In genomic region chr17:59762826-59763374, GRCh38 we compare ENCODE assay signal across 13 cellular contexts. TPM values are rescaled to one million over a fixed set of nuclear protein-coding genes. Genes with fewer than 3 reads are reported as not detected.
DNase-seq lines count a peak whose midpoint lies in the region; TF ChIP-seq lines count a peak whose summit lies in the region.
"Had no signal": no experiment of that assay in that cellular context is flagged by ENCODE, and none has a peak within 500 bp of the region (broad histone marks: within the 10 kb centered on the region; RNA-seq: fewer than 3 reads in every experiment).

No MANE protein-coding gene starts in this region.

- no peaks in the 10 kb centered on the region for H3K4me1 ChIP-seq in breast epithelium
- H3K4me1 ChIP-seq in hepatocyte (ENCODE audit: insufficient read depth) = no peaks in the 10 kb centered on the region
- peaks cover 0 to 26% (median 13%) of the 10 kb centered on the region in 4 donors for H3K4me1 ChIP-seq in stomach
- peaks cover 8 to 21% of the 10 kb centered on the region in 2 donors for H3K4me1 ChIP-seq in adrenal gland (replicated peaks in 1 of 2)

- POLR2A ChIA-PET in MCF 10A (lab: Yijun Ruan, JAX) = interaction anchor here (0.6 to 9.4 kb wide), 10 partner anchors 9 to 318 kb away, joined by 3 to 150 read pairs (median 4); partner anchors contain the start of genes RPS6KB1 and TUBD1

- H3K9me3 ChIP-seq in breast epithelium (no peaks in the 10 kb centered on the region), hepatocyte (ENCODE audit: low read depth) (no peaks in the 10 kb centered on the region), stomach (peaks cover 0 to 5% (median 0%) of the 10 kb centered on the region in 4 donors), adrenal gland (replicated peaks in 1 of 3) (no peaks in the 10 kb centered on the region)

- no peaks in the 10 kb centered on the region for H3K9me3 Mint-ChIP-seq in MCF 10A (ENCODE audit: unreplicated experiment)
- peaks cover 11% of the 10 kb centered on the region for H3K9me3 Mint-ChIP-seq in activated T-helper 1 cell treated with anti-CD3 and anti-CD28 coated beads, Interleukin-12 subunit alpha, Interleukin-12 subunit beta, Interleukin-2, Interleukin-4 antibody, amounts not matched to agents 30 ng/mL and 10 ng/mL and 1 ng/mL, durations not matched to agents 14 hours and 24 hours and 36 hours

- H3K4me3 ChIP-seq in breast epithelium = no peak overlapping the region
- no peak overlapping the region for H3K4me3 ChIP-seq in hepatocyte
- no peak overlapping the region for H3K4me3 ChIP-seq in stomach
- no peak overlapping the region for H3K4me3 ChIP-seq in adrenal gland

- intact Hi-C loops in MCF 10A (cut with micrococcal nuclease) = no loop called here
- intact Hi-C loops in breast epithelium (cut with DNase I; ENCODE audit: low total_unique reads) = no loop called here
- intact Hi-C loops in activated T-helper 1 cell treated with anti-CD3 and anti-CD28 coated beads, Interleukin-12 subunit alpha, Interleukin-12 subunit beta, Interleukin-2, Interleukin-4 antibody, amounts not matched to agents 30 ng/mL and 10 ng/mL and 1 ng/mL, durations not matched to agents 14 hours and 24 hours and 36 hours (cut with micrococcal nuclease) = loop anchor here (1.0 kb wide), 6 partner anchors 9 to 83 kb away; no protein-coding TSS in a partner anchor
- intact Hi-C loops in stomach (cut with DNase I; ENCODE audit: low total_unique reads) = no loop called here
- intact Hi-C loops in adrenal gland (cut with DNase I) = loop anchor here in 1 of 2 donors (10.0 kb wide), 1 partner anchor 72 kb away; no protein-coding TSS in a partner anchor

- H3K27ac Mint-ChIP-seq in MCF 10A (ENCODE audit: low read depth, unreplicated experiment) = peak overlapping the region; percentile 54
- peak overlapping the region; percentile 96 for H3K27ac Mint-ChIP-seq in activated T-helper 1 cell treated with anti-CD3 and anti-CD28 coated beads, Interleukin-12 subunit alpha, Interleukin-12 subunit beta, Interleukin-2, Interleukin-4 antibody, amounts not matched to agents 30 ng/mL and 10 ng/mL and 1 ng/mL, durations not matched to agents 14 hours and 24 hours and 36 hours
- H3K27ac Mint-ChIP-seq: memory B cell had no signal

- DNase-seq in MCF 10A (ENCODE audit: unreplicated experiment) = no peak
- no peak for DNase-seq in breast epithelium (ENCODE audit: low spot score in 2 of 2)
- no peak for DNase-seq in activated T-helper 1 cell treated with anti-CD3 and anti-CD28 coated beads, Interleukin-12 subunit alpha, Interleukin-12 subunit beta, Interleukin-2, Interleukin-4 antibody, amounts not matched to agents 30 ng/mL and 10 ng/mL and 1 ng/mL, durations not matched to agents 14 hours and 24 hours and 36 hours (ENCODE audit: low spot score)
- DNase-seq in hepatocyte (ENCODE audit: low spot score) = no peak
- DNase-seq in stomach = no peak
- DNase-seq in NCI-H1092 treated with DMSO at 0.1 percent for 48 hours (lab: John Stamatoyannopoulos, UW) = no peak
- DNase-seq in SW480 (ENCODE audit: low spot score) = no peak
- no peak for DNase-seq in adrenal gland
- DNase-seq: DMS79 treated with DMSO at 0.1 percent for 48 hours; erythroblast; NCI-H2171 treated with DMSO at 0.1 percent for 48 hours; stimulated activated CD4-positive, alpha-beta T cell treated with anti-CD3 and anti-CD28 coated beads, Interleukin-2, amount 100 ng/mL, for 24 hours had no signal

- H4K20me1 ChIP-seq in hepatocyte (ENCODE audit: insufficient read depth, poor library complexity, severe bottlenecking) = no peaks in the 10 kb centered on the region

- H3K4me1 Mint-ChIP-seq in MCF 10A (ENCODE audit: insufficient read depth, unreplicated experiment) = peaks cover 13% of the 10 kb centered on the region
- peaks cover 57% of the 10 kb centered on the region for H3K4me1 Mint-ChIP-seq in activated T-helper 1 cell treated with anti-CD3 and anti-CD28 coated beads, Interleukin-12 subunit alpha, Interleukin-12 subunit beta, Interleukin-2, Interleukin-4 antibody, amounts not matched to agents 30 ng/mL and 10 ng/mL and 1 ng/mL, durations not matched to agents 14 hours and 24 hours and 36 hours (ENCODE audit: low read depth)

- H3K27me3 Mint-ChIP-seq in MCF 10A (ENCODE audit: insufficient read depth, unreplicated experiment) = no peaks in the 10 kb centered on the region
- no peaks in the 10 kb centered on the region for H3K27me3 Mint-ChIP-seq in activated T-helper 1 cell treated with anti-CD3 and anti-CD28 coated beads, Interleukin-12 subunit alpha, Interleukin-12 subunit beta, Interleukin-2, Interleukin-4 antibody, amounts not matched to agents 30 ng/mL and 10 ng/mL and 1 ng/mL, durations not matched to agents 14 hours and 24 hours and 36 hours (ENCODE audit: insufficient read depth)
- H3K27me3 Mint-ChIP-seq: memory B cell had no signal

- H3K4me3 Mint-ChIP-seq in MCF 10A (ENCODE audit: unreplicated experiment) = no peak overlapping the region
- H3K4me3 Mint-ChIP-seq in activated T-helper 1 cell treated with anti-CD3 and anti-CD28 coated beads, Interleukin-12 subunit alpha, Interleukin-12 subunit beta, Interleukin-2, Interleukin-4 antibody, amounts not matched to agents 30 ng/mL and 10 ng/mL and 1 ng/mL, durations not matched to agents 14 hours and 24 hours and 36 hours = peak overlapping the region; percentile 64
- H3K4me3 Mint-ChIP-seq: memory B cell had no signal

- no TSS peak for BruUV-seq in MCF 10A (replicated peaks; lab: Mats Ljungman, UMichigan)

- no peak for TF ChIP-seq CTCF in MCF 10A (IDR thresholded peaks at IDR 0.05; ENCODE audit: unreplicated experiment)
- TF ChIP-seq CTCF in breast epithelium (IDR thresholded peaks at IDR 0.05) = no peak
- no peak for TF ChIP-seq CTCF in hepatocyte (IDR thresholded peaks at IDR 0.05; ENCODE audit: poor library complexity)
- no peak for TF ChIP-seq CTCF in stomach (IDR thresholded peaks at IDR 0.05)
- no peak for TF ChIP-seq CTCF in adrenal gland (IDR thresholded peaks at IDR 0.05)

- H3K27ac ChIP-seq in breast epithelium (no peak overlapping the region), hepatocyte (peak overlapping the region; percentile 7), stomach (peak overlapping the region in 3 of 5 donors; percentile 3 to 54 (median 52)), adrenal gland (peak overlapping the region in 1 of 5 donors; percentile 41)

- peaks cover 38% of the 10 kb centered on the region for H3K36me3 Mint-ChIP-seq in MCF 10A (ENCODE audit: insufficient read depth, unreplicated experiment)
- H3K36me3 Mint-ChIP-seq in activated T-helper 1 cell treated with anti-CD3 and anti-CD28 coated beads, Interleukin-12 subunit alpha, Interleukin-12 subunit beta, Interleukin-2, Interleukin-4 antibody, amounts not matched to agents 30 ng/mL and 10 ng/mL and 1 ng/mL, durations not matched to agents 14 hours and 24 hours and 36 hours (ENCODE audit: low read depth) = peaks cover 37% of the 10 kb centered on the region

- no peaks in the 10 kb centered on the region for H3K9me2 ChIP-seq in hepatocyte (replicated peaks; ENCODE audit: insufficient read depth)

- CTCF ChIA-PET in MCF 10A (lab: Yijun Ruan, JAX) = interaction anchor here (0.7 to 2.3 kb wide), 3 partner anchors 10 to 16 kb away, joined by 3 to 11 read pairs (median 3); no protein-coding TSS in a partner anchor

- no peaks in the 10 kb centered on the region for H3K27me3 ChIP-seq in breast epithelium
- no peaks in the 10 kb centered on the region for H3K27me3 ChIP-seq in hepatocyte
- H3K27me3 ChIP-seq in stomach = no peaks in the 10 kb centered on the region
- no peaks in the 10 kb centered on the region for H3K27me3 ChIP-seq in adrenal gland

- no peak overlapping the region for H2AFZ ChIP-seq in hepatocyte

- TF ChIP-seq POLR2A in breast epithelium (IDR thresholded peaks at IDR 0.05) = no peak
- TF ChIP-seq POLR2A in stomach (IDR thresholded peaks at IDR 0.05) = no peak
- TF ChIP-seq POLR2A in adrenal gland (IDR thresholded peaks at IDR 0.05) = no peak

- H3K79me2 ChIP-seq in hepatocyte = no peaks in the 10 kb centered on the region

- H3K36me3 ChIP-seq in breast epithelium (no peaks in the 10 kb centered on the region), hepatocyte (replicated peaks; ENCODE audit: insufficient read depth, low read depth) (no peaks in the 10 kb centered on the region), stomach (peaks cover 6 to 45% (median 29%) of the 10 kb centered on the region in 4 donors), adrenal gland (replicated peaks in 1 of 2) (peaks cover 0 to 8% of the 10 kb centered on the region in 2 donors)

- no peak for TF ChIP-seq EP300 in stomach (IDR thresholded peaks at IDR 0.05)

- no peak overlapping the region for H3K4me2 ChIP-seq in hepatocyte

RNA-seq across cellular contexts. Expression of gene VMP1, which starts 55.4 kb away (rescaled TPM):
- total RNA-seq in MCF 10A (2022) (205 and 228 TPM in 2 replicates), breast epithelium (100 to 1,000 TPM; 142 to 636 (median 489) TPM), hepatocyte (466 and 479 TPM in 2 replicates), stomach (100 to 1,000 TPM; 107 to 562 (median 214) TPM), adrenal gland (100 to 1,000 TPM in 7 of 8 donors, 10 to 100 TPM in 1; 52.4 to 335 (median 184) TPM)
- total RNA-seq in activated T-helper 1 cell treated with anti-CD3 and anti-CD28 coated beads, Interleukin-12 subunit alpha, Interleukin-12 subunit beta, Interleukin-2, Interleukin-4 antibody, amounts not matched to agents 30 ng/mL and 10 ng/mL and 1 ng/mL, durations not matched to agents 14 hours and 24 hours and 36 hours = 357 and 374 TPM in 2 replicates
- polyA plus RNA-seq in hepatocyte (139 and 166 TPM in 2 replicates), stomach (100 to 1,000 TPM in 1 of 3 donors, 10 to 100 TPM in 2; 24.4 to 160 (median 51.6) TPM), adrenal gland (100 to 1,000 TPM; 118 to 137 (median 123) TPM)

RNA-seq across cellular contexts. Expression of gene PTRH2, which starts 55.7 kb away (rescaled TPM):
- total RNA-seq in MCF 10A (2022) (47.5 and 51.7 TPM in 2 replicates), breast epithelium (10 to 100 TPM; 21.0 to 27.7 (median 26.5) TPM), hepatocyte (15.7 and 21.9 TPM in 2 replicates), stomach (100 to 1,000 TPM in 1 of 5 donors, 10 to 100 TPM in 3, 1 to 10 TPM in 1; 4.3 to 107 (median 14.1) TPM), adrenal gland (10 to 100 TPM; 17.9 to 61.7 (median 26.2) TPM)
- total RNA-seq in activated T-helper 1 cell treated with anti-CD3 and anti-CD28 coated beads, Interleukin-12 subunit alpha, Interleukin-12 subunit beta, Interleukin-2, Interleukin-4 antibody, amounts not matched to agents 30 ng/mL and 10 ng/mL and 1 ng/mL, durations not matched to agents 14 hours and 24 hours and 36 hours = 49.7 and 51.1 TPM in 2 replicates
- polyA plus RNA-seq in hepatocyte (31.7 and 38.7 TPM in 2 replicates), stomach (10 to 100 TPM; 20.2 to 38.0 (median 30.2) TPM), adrenal gland (10 to 100 TPM; 30.8 to 96.7 (median 68.5) TPM)

Comparison
In these comparisons a context has a peak if more than half of its experiments do, and no peak if none do; other contexts are left out.
1. H3K27ac ChIP-seq: peak in hepatocyte (single experiment) and stomach (3 of 5); none in breast epithelium (0 of 2).